Comparison of ENCODE assay signal across 26 cellular contexts in the genomic region with DNA sequence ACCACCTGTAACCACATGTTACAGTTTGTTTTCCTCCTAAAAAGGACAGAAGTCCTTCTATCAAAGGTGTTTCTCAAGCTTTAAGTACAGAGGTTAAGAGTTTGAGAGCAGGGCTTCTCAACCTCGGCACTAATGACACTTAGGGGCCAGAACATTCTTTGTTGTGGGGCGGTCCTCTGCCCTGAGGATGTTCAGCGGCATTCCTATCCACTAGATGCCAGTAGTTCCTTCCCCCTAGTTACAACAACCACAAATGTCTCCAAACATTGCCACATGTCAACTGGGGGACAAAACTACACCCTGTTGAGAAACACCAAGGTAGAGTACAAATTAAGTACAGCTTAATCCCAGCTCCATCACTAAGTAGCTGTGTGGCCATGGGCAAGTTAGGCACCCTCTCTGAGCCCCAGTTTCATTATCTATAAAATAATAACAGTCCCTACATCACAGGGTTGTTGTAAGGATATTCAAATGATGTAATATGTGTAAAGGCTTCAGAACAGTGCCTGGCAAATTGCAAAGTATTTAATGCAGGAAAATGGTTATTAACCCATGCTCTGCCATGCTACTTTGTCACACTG. TPM values are rescaled to one million over a fixed set of nuclear protein-coding genes. Genes with fewer than 3 reads are reported as not detected.
A peak's percentile ranks its signal among the peaks of the same experiment; 100 is the strongest.
DNase-seq lines count a peak whose midpoint lies in the region; ATAC-seq, FAIRE-seq and TF ChIP-seq lines count a peak whose summit lies in the region.
"Had no signal": no experiment of that assay in that cellular context is flagged by ENCODE, and none has a peak within 500 bp of the region (broad histone marks: within the 10 kb centered on the region; RNA-seq: fewer than 3 reads in every experiment).

No MANE protein-coding gene starts in this region.

- H3K9me3 ChIP-seq in breast epithelium (no peaks in the 10 kb centered on the region), upper lobe of left lung (no peaks in the 10 kb centered on the region), A673 (ENCODE audit: low read depth, low read length, poor library complexity, severe bottlenecking) (no peaks in the 10 kb centered on the region)
- H3K9me3 ChIP-seq: BLaER1, Peyer's patch, psoas muscle, spleen, tibial artery had no signal

- no TSS peak for BruUV-seq in MCF 10A (replicated peaks; lab: Mats Ljungman, UMichigan)
- no TSS peak for BruUV-seq in A673 (replicated peaks; lab: Mats Ljungman, UMichigan)

- no peak for TF ChIP-seq POLR2A in breast epithelium (IDR thresholded peaks at IDR 0.05)
- TF ChIP-seq POLR2A in upper lobe of left lung (IDR thresholded peaks at IDR 0.05), result no peak
- TF ChIP-seq POLR2A in GM12892 (IDR thresholded peaks at IDR 0.05; ENCODE audit: low read depth, low read length), result no peak

- no peak for FAIRE-seq in GM12892 (lab: Jason Lieb, UNC)
- FAIRE-seq: endothelial cell of umbilical vein had no signal

- intact Hi-C loops in breast epithelium (cut with DNase I; ENCODE audit: low total_unique reads), result no loop called here
- intact Hi-C loops in MCF 10A (cut with micrococcal nuclease), result no loop called here
- intact Hi-C loops in A673 (cut with micrococcal nuclease; ENCODE audit: unreplicated experiment), result no loop called here

- no peak overlapping the region for H3K4me3 Mint-ChIP-seq in MCF 10A (ENCODE audit: unreplicated experiment)
- H3K4me3 Mint-ChIP-seq in WTC11, result no peak overlapping the region
- H3K4me3 Mint-ChIP-seq: activated naive CD4-positive, alpha-beta T cell treated with anti-CD3 and anti-CD28 coated beads, Interleukin-2, amount 50 U/mL, for 24 hours; stimulated activated naive CD8-positive, alpha-beta T cell treated with anti-CD3 and anti-CD28 coated beads, Interleukin-15, amount 100 ng/mL, for 72 hours; T-helper 1 cell treated with Interleukin-12 subunit alpha and Interleukin-12 subunit beta and Interleukin-4 antibody, amounts not matched to agents 30 μg/mL and 1 μg/mL, for 36 hours had no signal

- H3K4me3 ChIP-seq in breast epithelium (no peak overlapping the region), upper lobe of left lung (no peak overlapping the region), A673 (ENCODE audit: low read depth, low read length, poor library complexity, severe bottlenecking) (no peak overlapping the region)
- H3K4me3 ChIP-seq: BLaER1, Peyer's patch, psoas muscle, spleen, tibial artery had no signal

- H3K4me1 ChIP-seq in breast epithelium (no peaks in the 10 kb centered on the region), upper lobe of left lung (peaks cover 4 to 25% (median 14%) of the 10 kb centered on the region in 4 donors), A673 (ENCODE audit: insufficient read depth, low read length, poor library complexity, severe bottlenecking) (no peaks in the 10 kb centered on the region)
- H3K4me1 ChIP-seq: BLaER1, psoas muscle, tibial artery had no signal

- no peaks in the 10 kb centered on the region for H3K9me3 Mint-ChIP-seq in MCF 10A (ENCODE audit: unreplicated experiment)
- H3K9me3 Mint-ChIP-seq in WTC11, result no peaks in the 10 kb centered on the region
- H3K9me3 Mint-ChIP-seq: activated naive CD4-positive, alpha-beta T cell treated with anti-CD3 and anti-CD28 coated beads, Interleukin-2, amount 50 U/mL, for 24 hours; stimulated activated naive CD8-positive, alpha-beta T cell treated with anti-CD3 and anti-CD28 coated beads, Interleukin-15, amount 100 ng/mL, for 72 hours; T-helper 1 cell treated with Interleukin-12 subunit alpha and Interleukin-12 subunit beta and Interleukin-4 antibody, amounts not matched to agents 30 μg/mL and 1 μg/mL, for 36 hours had no signal

- POLR2A ChIA-PET in MCF 10A (lab: Yijun Ruan, JAX), result no interaction called here
- POLR2A ChIA-PET in WTC11 (lab: Charles Lee), result no interaction called here
- POLR2A ChIA-PET in A673 (lab: Charles Lee; ENCODE audit: low non-redundant PET), result no interaction called here

- ATAC-seq in WTC11 (peak; percentile 77), upper lobe of left lung (ENCODE audit: low FRiP score in 2 of 2) (peak; percentile 78 to 93), GM21447 (IDR thresholded peaks at IDR 0.05; ENCODE audit: unreplicated experiment) (no peak)
- ATAC-seq: psoas muscle; stimulated activated naive CD8-positive, alpha-beta T cell treated with anti-CD3 and anti-CD28 coated beads, Interleukin-15, amount 100 ng/mL, for 72 hours had no signal

- H3K27ac Mint-ChIP-seq in MCF 10A (ENCODE audit: low read depth, unreplicated experiment), result no peak overlapping the region
- H3K27ac Mint-ChIP-seq in WTC11, result no peak overlapping the region
- H3K27ac Mint-ChIP-seq: activated naive CD4-positive, alpha-beta T cell treated with anti-CD3 and anti-CD28 coated beads, Interleukin-2, amount 50 U/mL, for 24 hours; stimulated activated naive CD8-positive, alpha-beta T cell treated with anti-CD3 and anti-CD28 coated beads, Interleukin-15, amount 100 ng/mL, for 72 hours; T-helper 1 cell treated with Interleukin-12 subunit alpha and Interleukin-12 subunit beta and Interleukin-4 antibody, amounts not matched to agents 30 μg/mL and 1 μg/mL, for 36 hours had no signal

- TF ChIP-seq CTCF in breast epithelium (IDR thresholded peaks at IDR 0.05) (no peak), MCF 10A (IDR thresholded peaks at IDR 0.05; ENCODE audit: unreplicated experiment) (no peak), WTC11 (IDR thresholded peaks at IDR 0.05) (no peak), upper lobe of left lung (IDR thresholded peaks at IDR 0.05) (no peak), A673 (conservative IDR thresholded peaks at IDR 0.05; ENCODE audit: low read depth, low read length) (no peak)

- H3K27me3 Mint-ChIP-seq in MCF 10A (ENCODE audit: insufficient read depth, unreplicated experiment) (peaks cover 54% of the 10 kb centered on the region), WTC11 (ENCODE audit: low read depth) (no peaks in the 10 kb centered on the region)
- H3K27me3 Mint-ChIP-seq: activated naive CD4-positive, alpha-beta T cell treated with anti-CD3 and anti-CD28 coated beads, Interleukin-2, amount 50 U/mL, for 24 hours; stimulated activated naive CD8-positive, alpha-beta T cell treated with anti-CD3 and anti-CD28 coated beads, Interleukin-15, amount 100 ng/mL, for 72 hours had no signal

- H3K36me3 Mint-ChIP-seq in MCF 10A (ENCODE audit: insufficient read depth, unreplicated experiment) (no peaks in the 10 kb centered on the region), WTC11 (no peaks in the 10 kb centered on the region)
- H3K36me3 Mint-ChIP-seq: activated naive CD4-positive, alpha-beta T cell treated with anti-CD3 and anti-CD28 coated beads, Interleukin-2, amount 50 U/mL, for 24 hours had no signal

- TF ChIP-seq EP300 in upper lobe of left lung (IDR thresholded peaks at IDR 0.05), result peak in 3 of 4 donors; percentile 51 to 95 (median 80)

- peak in 1 of 2 donors; percentile 64 for DNase-seq in breast epithelium (ENCODE audit: low spot score in 2 of 2)
- no peak for DNase-seq in MCF 10A (ENCODE audit: unreplicated experiment)
- no peak for DNase-seq in WTC11 (ENCODE audit: low spot score)
- peak; percentile 17 for DNase-seq in left kidney (ENCODE audit: low read depth, low spot score)
- peak in 1 of 2 donors; percentile 85 for DNase-seq in upper lobe of left lung
- DNase-seq in A673 (ENCODE audit: low spot score), result no peak
- no peak for DNase-seq in GM12892 (ENCODE audit: insufficient read length)
- DNase-seq: activated CD4-positive, alpha-beta T cell treated with anti-CD3 and anti-CD28 coated beads, Interleukin-2, amount 50 U/mL, for 1 hour; aorta; central memory CD4-positive, alpha-beta T cell; DND-41; dorsolateral prefrontal cortex; NCI-H1092 treated with DMSO at 0.1 percent for 48 hours; NCI-H446; NK-92 treated with Interleukin-12 subunit alpha and Interleukin-12 subunit beta, amount 100 ng/mL, for 24 hours; Peyer's patch; psoas muscle; spleen; stimulated activated naive CD8-positive, alpha-beta T cell treated with anti-CD3 and anti-CD28 coated beads, Interleukin-15, amount 100 ng/mL, for 72 hours; tibial artery had no signal

- H3K27ac ChIP-seq in breast epithelium (peak overlapping the region; percentile 11 to 84), upper lobe of left lung (peak overlapping the region; percentile 34 to 84 (median 68)), A673 (ENCODE audit: low read depth, low read length, poor library complexity, severe bottlenecking) (no peak overlapping the region)
- H3K27ac ChIP-seq: BLaER1, dorsolateral prefrontal cortex, Peyer's patch, psoas muscle, spleen, tibial artery had no signal

- H3K36me3 ChIP-seq in breast epithelium, result no peaks in the 10 kb centered on the region
- H3K36me3 ChIP-seq in upper lobe of left lung, result no peaks in the 10 kb centered on the region
- H3K36me3 ChIP-seq in A673 (ENCODE audit: insufficient read depth, low read length, poor library complexity, severe bottlenecking), result no peaks in the 10 kb centered on the region
- H3K36me3 ChIP-seq: BLaER1, Peyer's patch, spleen, tibial artery had no signal

- H3K27me3 ChIP-seq in breast epithelium, result no peaks in the 10 kb centered on the region
- no peaks in the 10 kb centered on the region for H3K27me3 ChIP-seq in upper lobe of left lung
- peaks cover 14% of the 10 kb centered on the region for H3K27me3 ChIP-seq in A673 (replicated peaks; ENCODE audit: insufficient read depth, low read depth, low read length, poor library complexity)
- H3K27me3 ChIP-seq: BLaER1, dorsolateral prefrontal cortex, Peyer's patch, spleen, tibial artery had no signal

- WGBS in upper lobe of left lung, 2 donors, result 53 to 56% methylated on average over 3 of the region's 3 CpGs

- H3K4me1 Mint-ChIP-seq in MCF 10A (ENCODE audit: insufficient read depth, unreplicated experiment) (no peaks in the 10 kb centered on the region), WTC11 (peaks cover 19% of the 10 kb centered on the region)
- H3K4me1 Mint-ChIP-seq: activated naive CD4-positive, alpha-beta T cell treated with anti-CD3 and anti-CD28 coated beads, Interleukin-2, amount 50 U/mL, for 24 hours had no signal

- CTCF ChIA-PET in MCF 10A (lab: Yijun Ruan, JAX), result no interaction called here
- CTCF ChIA-PET in WTC11 (lab: Charles Lee), result interaction anchor here (1.4 kb wide), 1 partner anchor 96 kb away, joined by 6 read pairs; no protein-coding TSS in a partner anchor
- CTCF ChIA-PET in A673 (lab: Charles Lee), result no interaction called here

TF ChIP-seq in WTC11, 78 proteins besides CTCF, POLR2A, EP300 and RAD21 (continues in another document):
- TF ChIP-seq, protein P1, sequence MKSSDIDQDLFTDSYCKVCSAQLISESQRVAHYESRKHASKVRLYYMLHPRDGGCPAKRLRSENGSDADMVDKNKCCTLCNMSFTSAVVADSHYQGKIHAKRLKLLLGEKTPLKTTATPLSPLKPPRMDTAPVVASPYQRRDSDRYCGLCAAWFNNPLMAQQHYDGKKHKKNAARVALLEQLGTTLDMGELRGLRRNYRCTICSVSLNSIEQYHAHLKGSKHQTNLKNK (CRISPR knock-in tag; IDR thresholded peaks at IDR 0.05), result no peak
- TF ChIP-seq TCF7 (CRISPR knock-in tag; IDR thresholded peaks at IDR 0.05; ENCODE audit: low read depth) (no peak), NFATC4 (CRISPR knock-in tag; IDR thresholded peaks at IDR 0.05) (no peak), ZNF232 (CRISPR knock-in tag; IDR thresholded peaks at IDR 0.05) (no peak), NFE2L1 (CRISPR knock-in tag; IDR thresholded peaks at IDR 0.05) (no peak)

RNA-seq across cellular contexts. Expression of gene PIP5K1B, which starts 44.6 kb away (rescaled TPM):
- 10 to 100 TPM in 1 of 3 donors, 1 to 10 TPM in 1, under 1 TPM in 1; 0.80 to 11.1 (median 9.8) TPM for total RNA-seq in breast epithelium
- 0.16 TPM in 1 of 2 replicates, not detected in the other for total RNA-seq in MCF 10A (2022)
- total RNA-seq in WTC11 (2021), result 5.2 to 6.0 TPM (median 5.7 TPM) in 3 replicates
- 10 to 100 TPM; 22.4 to 76.8 (median 47.2) TPM for total RNA-seq in upper lobe of left lung
- total RNA-seq in A673 (2021), result not detected in 2 replicates
- polyA plus RNA-seq in GM12892 (2012; ENCODE audit: missing spikeins), result 12.6 TPM
- total RNA-seq: HT1080 had no signal
- polyA plus RNA-seq: endothelial cell of umbilical vein had no signal
